ENCODE assay signal across 6 cellular contexts in the genomic region with DNA sequence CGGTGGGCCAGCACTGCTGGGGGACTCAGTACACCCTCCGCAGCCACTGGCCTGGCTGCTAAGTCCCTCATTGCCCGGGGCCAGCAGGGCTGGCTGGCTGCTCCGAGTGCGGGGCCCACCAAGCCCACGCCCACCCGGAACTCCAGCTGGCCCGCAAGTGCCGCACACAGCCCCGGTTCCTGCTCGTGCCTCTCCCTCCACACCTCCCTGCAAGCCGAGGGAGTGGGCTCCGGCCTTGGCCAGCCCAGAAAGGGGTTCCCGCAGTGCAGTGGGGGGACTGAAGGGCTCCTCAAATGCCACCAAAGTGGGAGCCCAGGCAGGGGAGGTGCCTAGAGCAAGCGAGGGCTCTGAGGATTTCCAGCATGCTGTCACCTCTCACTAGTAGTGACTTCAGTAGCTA. TPM values are rescaled to one million over a fixed set of nuclear protein-coding genes. Genes with fewer than 3 reads are reported as not detected.
A peak's percentile ranks its signal among the peaks of the same experiment; 100 is the strongest.
DNase-seq lines count a peak whose midpoint lies in the region; ATAC-seq and TF ChIP-seq lines count a peak whose summit lies in the region.
"Not testable (repeated sequence)": the region's sequence is repeated elsewhere in the genome, so short reads cannot be mapped to it uniquely, and the experiment has no call there.

No MANE protein-coding gene starts in this region.

- H3K9me3 ChIP-seq in liver (ENCODE audit: control insufficient read depth in 4 of 4, low read length in 3 of 4); neutrophil: not testable (repeated sequence)

- peaks cover 49% of the 10 kb centered on the region for H3K4me1 Mint-ChIP-seq in activated B cell treated with CpG ODN at 0.5 μM for 24 hours
- peaks cover 33 to 45% of the 10 kb centered on the region in 2 donors for H3K4me1 Mint-ChIP-seq in stimulated activated naive B cell treated with anti-CD40 and anti-IgM and Interleukin-4, amounts not matched to agents 10 μg/mL and 1 μg/mL and 100 μg/mL, for 72 hours

- H3K36me3 ChIP-seq in liver (ENCODE audit: control insufficient read depth in 4 of 4, insufficient read depth in 3 of 4, low read depth in 1 of 4, low read length in 3 of 4); neutrophil: not testable (repeated sequence)

- not testable (repeated sequence) for ATAC-seq in activated B cell treated with CpG ODN at 0.5 μM for 24 hours (ENCODE audit: low read depth); stimulated activated naive B cell treated with anti-CD40 and anti-IgM and Interleukin-4, amounts not matched to agents 10 μg/mL and 1 μg/mL and 100 μg/mL, for 72 hours (replicated peaks)

- not testable (repeated sequence) for DNase-seq in activated B cell treated with CpG ODN at 0.5 μM for 24 hours; stimulated activated naive B cell treated with anti-CD40 and anti-IgM and Interleukin-4, amounts not matched to agents 10 μg/mL and 1 μg/mL and 100 μg/mL, for 72 hours
- DNase-seq in cardiac septum (ENCODE audit: low spot score) (peak; percentile 59), posterior vena cava (ENCODE audit: low spot score) (peak; percentile 22)

- peaks cover 26% of the 10 kb centered on the region for H3K36me3 Mint-ChIP-seq in activated B cell treated with CpG ODN at 0.5 μM for 24 hours (ENCODE audit: low read depth)
- H3K36me3 Mint-ChIP-seq in stimulated activated naive B cell treated with anti-CD40 and anti-IgM and Interleukin-4, amounts not matched to agents 10 μg/mL and 1 μg/mL and 100 μg/mL, for 72 hours: peaks cover 51 to 55% of the 10 kb centered on the region in 2 donors

- CTCF ChIA-PET in activated B cell treated with CpG ODN at 0.5 μM for 24 hours (lab: Charles Lee): not testable (repeated sequence)

- POLR2A ChIA-PET in activated B cell treated with CpG ODN at 0.5 μM for 24 hours (lab: Charles Lee): not testable (repeated sequence)

- not testable (repeated sequence) for H3K4me1 ChIP-seq in liver (ENCODE audit: control insufficient read depth in 4 of 4, insufficient read depth in 4 of 4, low read length in 3 of 4)
- H3K4me1 ChIP-seq in neutrophil (ENCODE audit: control insufficient read depth in 1 of 2, insufficient read depth in 1 of 2, low read depth in 1 of 2, low read length in 1 of 2): peaks cover 87 to 88% of the 10 kb centered on the region in 2 experiments

- H3K27ac ChIP-seq in liver (ENCODE audit: low read depth in 1 of 2, low read length in 2 of 2) (peak overlapping the region; percentile 2 to 50), neutrophil (peak overlapping the region; percentile 97)

- 96% methylated on average over 12 of the region's 15 CpGs for WGBS in liver

- not testable (repeated sequence) for H3K9ac ChIP-seq in liver (ENCODE audit: low read depth in 1 of 2, low read length in 2 of 2)

- TF ChIP-seq CTCF in activated B cell treated with CpG ODN at 0.5 μM for 24 hours (IDR thresholded peaks at IDR 0.05); liver (IDR thresholded peaks at IDR 0.05; ENCODE audit: low read depth, low read length, missing input control); neutrophil (IDR thresholded peaks at IDR 0.05): not testable (repeated sequence)

- not testable (repeated sequence) for H3K27me3 Mint-ChIP-seq in activated B cell treated with CpG ODN at 0.5 μM for 24 hours; stimulated activated naive B cell treated with anti-CD40 and anti-IgM and Interleukin-4, amounts not matched to agents 10 μg/mL and 1 μg/mL and 100 μg/mL, for 72 hours

- not testable (repeated sequence) for H3K9me3 Mint-ChIP-seq in activated B cell treated with CpG ODN at 0.5 μM for 24 hours
- H3K9me3 Mint-ChIP-seq in stimulated activated naive B cell treated with anti-CD40 and anti-IgM and Interleukin-4, amounts not matched to agents 10 μg/mL and 1 μg/mL and 100 μg/mL, for 72 hours: peaks cover 14 to 15% of the 10 kb centered on the region in 2 donors

- H3K4me3 ChIP-seq in liver (ENCODE audit: low read depth in 1 of 3, low read length in 3 of 3); neutrophil (ENCODE audit: low read depth in 1 of 2, low read length in 1 of 2): not testable (repeated sequence)

- intact Hi-C loops in activated B cell treated with CpG ODN at 0.5 μM for 24 hours (cut with micrococcal nuclease): not testable (repeated sequence)
- intact Hi-C loops in cardiac septum (cut with DNase I): loop anchor here (10.0 kb wide), 1 partner anchor 55 kb away; no protein-coding TSS in a partner anchor
- intact Hi-C loops in posterior vena cava (cut with DNase I): loop anchor here in 1 of 2 donors (10.0 kb wide), 1 partner anchor 1715 kb away; no protein-coding TSS in a partner anchor

- TF ChIP-seq RAD21 in liver (IDR thresholded peaks at IDR 0.05): not testable (repeated sequence)

- not testable (repeated sequence) for H3K27me3 ChIP-seq in liver (ENCODE audit: control insufficient read depth in 4 of 4, insufficient read depth in 4 of 4, low read length in 3 of 4); neutrophil

- H3K4me3 Mint-ChIP-seq in activated B cell treated with CpG ODN at 0.5 μM for 24 hours: peak overlapping the region; percentile 8
- peak overlapping the region; percentile 14 to 72 for H3K4me3 Mint-ChIP-seq in stimulated activated naive B cell treated with anti-CD40 and anti-IgM and Interleukin-4, amounts not matched to agents 10 μg/mL and 1 μg/mL and 100 μg/mL, for 72 hours

- peak overlapping the region; percentile 19 for H3K27ac Mint-ChIP-seq in activated B cell treated with CpG ODN at 0.5 μM for 24 hours
- not testable (repeated sequence) for H3K27ac Mint-ChIP-seq in stimulated activated naive B cell treated with anti-CD40 and anti-IgM and Interleukin-4, amounts not matched to agents 10 μg/mL and 1 μg/mL and 100 μg/mL, for 72 hours

RNA-seq across cellular contexts. Expression of gene RALB, which starts 7.3 kb away (rescaled TPM):
- total RNA-seq in activated B cell treated with CpG ODN at 0.5 μM for 24 hours (29.9 and 33.4 TPM in 2 replicates), cardiac septum (49.9 TPM), liver (10 to 100 TPM; 19.7 to 20.6 TPM), posterior vena cava (10 to 100 TPM; 42.5 to 55.0 TPM)
- polyA plus RNA-seq in liver: 10 to 100 TPM; 11.1 to 26.4 TPM

RNA-seq across cellular contexts. Expression of gene TMEM185B, which starts 36.7 kb away (rescaled TPM):
- total RNA-seq in activated B cell treated with CpG ODN at 0.5 μM for 24 hours (25.6 and 26.8 TPM in 2 replicates), cardiac septum (22.7 TPM), liver (1 to 10 TPM; 8.0 to 8.5 TPM), posterior vena cava (10 to 100 TPM; 16.0 to 22.7 TPM)
- polyA plus RNA-seq in liver: 1 to 10 TPM; 1.8 to 5.7 TPM
